In the genomic region with DNA sequence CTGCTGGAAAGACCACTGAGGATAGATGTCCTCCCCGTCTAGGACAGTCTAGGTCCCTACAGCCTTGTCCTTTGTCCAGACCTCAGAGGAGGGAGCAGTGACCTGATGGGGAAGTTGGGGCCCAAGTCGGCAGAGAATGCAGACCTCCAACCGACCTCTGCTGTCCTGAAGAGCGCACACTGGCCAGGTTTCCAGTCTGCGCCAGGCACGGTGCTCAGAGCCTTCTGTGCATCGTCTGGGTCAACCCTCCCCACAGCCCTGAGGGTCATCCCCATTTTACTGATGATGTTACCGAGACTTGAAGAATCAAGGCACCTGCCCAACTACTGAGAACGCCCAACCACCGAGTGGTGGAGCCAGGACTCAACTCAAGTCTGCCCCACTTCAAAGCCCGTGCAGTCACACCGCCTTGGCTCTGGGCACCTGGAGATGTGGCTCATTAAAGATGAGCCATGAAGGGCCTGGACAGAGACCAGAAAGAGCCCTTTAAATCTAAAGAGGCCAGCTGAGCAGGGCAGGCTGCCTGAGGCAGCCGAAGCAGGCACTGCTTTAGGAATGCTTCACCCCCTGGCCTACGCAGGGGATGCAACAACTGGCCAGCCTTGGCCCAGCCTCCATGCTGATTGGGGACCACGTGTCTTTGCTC, we compare ENCODE assay signal across 12 cellular contexts. TPM values are rescaled to one million over a fixed set of nuclear protein-coding genes. Genes with fewer than 3 reads are reported as not detected.
DNase-seq lines count a peak whose midpoint lies in the region; ATAC-seq and TF ChIP-seq lines count a peak whose summit lies in the region.
"Had no signal": no experiment of that assay in that cellular context is flagged by ENCODE, and none has a peak within 500 bp of the region (broad histone marks: within the 10 kb centered on the region; RNA-seq: fewer than 3 reads in every experiment).

No MANE protein-coding gene starts in this region.

- no peak overlapping the region for H3K9ac ChIP-seq in subcutaneous abdominal adipose tissue (ENCODE audit: low read length in 5 of 5)

- H3K4me3 Mint-ChIP-seq in activated CD4-positive, alpha-beta T cell treated with anti-CD3 and anti-CD28 coated beads for 36 hours, result no peak overlapping the region
- H3K4me3 Mint-ChIP-seq in activated naive CD4-positive, alpha-beta T cell treated with anti-CD3 and anti-CD28 coated beads, Interleukin-2, amount 10 ng/mL, durations not matched to agents 7 days and 5 days, result no peak overlapping the region

- H3K27me3 ChIP-seq in lower lobe of right lung (ENCODE audit: low read depth) (no peaks in the 10 kb centered on the region), subcutaneous abdominal adipose tissue (ENCODE audit: control insufficient read depth in 5 of 5, insufficient read depth in 4 of 5, low read length in 5 of 5) (no peaks in the 10 kb centered on the region)

- H3K27me3 Mint-ChIP-seq in activated CD4-positive, alpha-beta T cell treated with anti-CD3 and anti-CD28 coated beads for 36 hours, result no peaks in the 10 kb centered on the region
- peaks cover 4% of the 10 kb centered on the region for H3K27me3 Mint-ChIP-seq in activated naive CD4-positive, alpha-beta T cell treated with anti-CD3 and anti-CD28 coated beads, Interleukin-2, amount 10 ng/mL, durations not matched to agents 7 days and 5 days

- H3K27ac ChIP-seq in lower lobe of right lung, result peak overlapping the region; percentile 99
- H3K27ac ChIP-seq in subcutaneous abdominal adipose tissue (ENCODE audit: low read depth, low read length), result peak overlapping the region; percentile 94

- peaks cover 81% of the 10 kb centered on the region for H3K4me1 ChIP-seq in lower lobe of right lung
- peaks cover 31 to 92% (median 64%) of the 10 kb centered on the region in 5 donors for H3K4me1 ChIP-seq in subcutaneous abdominal adipose tissue (ENCODE audit: control insufficient read depth in 5 of 5, insufficient read depth in 5 of 5, low read length in 5 of 5)

- CTCF ChIA-PET in activated CD4-positive, alpha-beta T cell treated with anti-CD3 and anti-CD28 coated beads for 36 hours (lab: Charles Lee), result interaction anchor here (1.1 to 5.3 kb wide), 5 partner anchors 17 to 48 kb away, joined by 3 to 64 read pairs (median 4); no protein-coding TSS in a partner anchor
- CTCF ChIA-PET in activated naive CD4-positive, alpha-beta T cell treated with anti-CD3 and anti-CD28 coated beads, Interleukin-2, amount 10 ng/mL, durations not matched to agents 7 days and 5 days (lab: Charles Lee), result interaction anchor here (1.5 to 7.3 kb wide), 4 partner anchors 9 to 42 kb away, joined by 3 to 52 read pairs (median 24); no protein-coding TSS in a partner anchor

- no peaks in the 10 kb centered on the region for H3K9me3 ChIP-seq in lower lobe of right lung
- no peaks in the 10 kb centered on the region for H3K9me3 ChIP-seq in subcutaneous abdominal adipose tissue (ENCODE audit: control insufficient read depth in 5 of 5, low read length in 5 of 5)

- H3K36me3 ChIP-seq in lower lobe of right lung (no peaks in the 10 kb centered on the region), subcutaneous abdominal adipose tissue (ENCODE audit: control insufficient read depth in 5 of 5, insufficient read depth in 5 of 5, low read length in 5 of 5) (peaks cover 0 to 4% (median 0%) of the 10 kb centered on the region in 5 donors)

- H3K36me3 Mint-ChIP-seq in activated CD4-positive, alpha-beta T cell treated with anti-CD3 and anti-CD28 coated beads for 36 hours (ENCODE audit: low read depth), result peaks cover 25% of the 10 kb centered on the region
- H3K36me3 Mint-ChIP-seq in activated naive CD4-positive, alpha-beta T cell treated with anti-CD3 and anti-CD28 coated beads, Interleukin-2, amount 10 ng/mL, durations not matched to agents 7 days and 5 days, result peaks cover 36% of the 10 kb centered on the region

- ATAC-seq in activated CD4-positive, alpha-beta T cell treated with anti-CD3 and anti-CD28 coated beads for 36 hours, result no peak
- ATAC-seq in lower lobe of right lung, result no peak
- no peak for ATAC-seq in HG03025 (IDR thresholded peaks at IDR 0.05; ENCODE audit: low FRiP score, unreplicated experiment)
- ATAC-seq in GM19452 (IDR thresholded peaks at IDR 0.05; ENCODE audit: unreplicated experiment), result no peak
- ATAC-seq: GM12878 had no signal

- H3K4me3 ChIP-seq in lower lobe of right lung (no peak overlapping the region), subcutaneous abdominal adipose tissue (ENCODE audit: low read depth in 1 of 5, low read length in 5 of 5) (no peak overlapping the region)
- H3K4me3 ChIP-seq: GM12878 had no signal

- H3K27ac Mint-ChIP-seq in activated CD4-positive, alpha-beta T cell treated with anti-CD3 and anti-CD28 coated beads for 36 hours, result peak overlapping the region; percentile 85
- H3K27ac Mint-ChIP-seq in activated naive CD4-positive, alpha-beta T cell treated with anti-CD3 and anti-CD28 coated beads, Interleukin-2, amount 10 ng/mL, durations not matched to agents 7 days and 5 days, result peak overlapping the region; percentile 62

- no peak for DNase-seq in activated CD4-positive, alpha-beta T cell treated with anti-CD3 and anti-CD28 coated beads for 36 hours
- no peak for DNase-seq in activated CD4-positive, alpha-beta T cell treated with anti-CD3 and anti-CD28 coated beads for 1 hour
- no peak for DNase-seq in activated naive CD4-positive, alpha-beta T cell treated with anti-CD3 and anti-CD28 coated beads, Interleukin-2, amount 10 ng/mL, durations not matched to agents 7 days and 5 days
- no peak for DNase-seq in lower lobe of right lung
- no peak for DNase-seq in HK-2 (ENCODE audit: unreplicated experiment)
- DNase-seq: anterior cingulate cortex, MV-4-11, small intestine had no signal

- intact Hi-C loops in activated CD4-positive, alpha-beta T cell treated with anti-CD3 and anti-CD28 coated beads for 36 hours (cut with DNase I, micrococcal nuclease), result no loop called here
- intact Hi-C loops in lower lobe of right lung (cut with DNase I), result no loop called here

- TF ChIP-seq CTCF in lower lobe of right lung (IDR thresholded peaks at IDR 0.05), result no peak

- H3K4me1 Mint-ChIP-seq in activated CD4-positive, alpha-beta T cell treated with anti-CD3 and anti-CD28 coated beads for 36 hours, result peaks cover 74% of the 10 kb centered on the region
- H3K4me1 Mint-ChIP-seq in activated naive CD4-positive, alpha-beta T cell treated with anti-CD3 and anti-CD28 coated beads, Interleukin-2, amount 10 ng/mL, durations not matched to agents 7 days and 5 days, result peaks cover 76% of the 10 kb centered on the region

- H3K9me3 Mint-ChIP-seq in activated CD4-positive, alpha-beta T cell treated with anti-CD3 and anti-CD28 coated beads for 36 hours (ENCODE audit: low read depth), result no peaks in the 10 kb centered on the region
- no peaks in the 10 kb centered on the region for H3K9me3 Mint-ChIP-seq in activated naive CD4-positive, alpha-beta T cell treated with anti-CD3 and anti-CD28 coated beads, Interleukin-2, amount 10 ng/mL, durations not matched to agents 7 days and 5 days

- POLR2A ChIA-PET in activated CD4-positive, alpha-beta T cell treated with anti-CD3 and anti-CD28 coated beads for 36 hours (lab: Charles Lee), result interaction anchor here (1.0 to 1.3 kb wide), 2 partner anchors 17 to 18 kb away, joined by 3 to 4 read pairs; no protein-coding TSS in a partner anchor

RNA-seq across cellular contexts. Expression of gene ITPRIP, which starts 4.4 kb away (rescaled TPM):
- 10 to 100 TPM; 20.3 to 21.6 TPM for total RNA-seq in activated CD4-positive, alpha-beta T cell treated with anti-CD3 and anti-CD28 coated beads for 36 hours
- 37.0 TPM for total RNA-seq in lower lobe of right lung

RNA-seq across cellular contexts. Expression of gene CFAP58, which starts 19.8 kb away (rescaled TPM):
- under 1 TPM; 0.60 to 0.64 TPM for total RNA-seq in activated CD4-positive, alpha-beta T cell treated with anti-CD3 and anti-CD28 coated beads for 36 hours
- total RNA-seq in lower lobe of right lung, result 1.1 TPM
